In genomic region chr11:65900125-65900898, GRCh38 we compare ENCODE assay signal across 8 cellular contexts. TPM values are rescaled to one million over a fixed set of nuclear protein-coding genes. Genes with fewer than 3 reads are reported as not detected.
DNase-seq lines count a peak whose midpoint lies in the region; FAIRE-seq and TF ChIP-seq lines count a peak whose summit lies in the region.

Gene FOSL1, minus strand, starts transcription at chr11:65900388. Its CDS starts 49 bp downstream, at chr11:65900339.

- CTCF ChIA-PET in HEK293T (lab: Yijun Ruan, JAX), result interaction anchor here (0.6 to 6.6 kb wide), 2 partner anchors 10 to 32 kb away, joined by 3 to 36 read pairs; partner anchors contain the start of genes CCDC85B and FIBP
- CTCF ChIA-PET in MCF 10A (lab: Yijun Ruan, JAX), result interaction anchor here (1.0 to 2.2 kb wide), 7 partner anchors 10 to 102 kb away, joined by 4 to 17 read pairs (median 5); partner anchors contain the start of genes BANF1 and CCDC85B

- H3K4me1 ChIP-seq in small intestine (ENCODE audit: control insufficient read depth in 2 of 2, insufficient read depth in 1 of 2, low read depth in 1 of 2, low read length in 1 of 2), result peaks cover 0 to 4% of the 10 kb centered on the region in 2 donors

- no peak for FAIRE-seq in small intestine (lab: Jason Lieb, UNC)

- H3K4me1 Mint-ChIP-seq in MCF 10A (ENCODE audit: insufficient read depth, unreplicated experiment), result peaks cover 56% of the 10 kb centered on the region

- peak; percentile 58 for TF ChIP-seq POLR2A in GM10847 (IDR thresholded peaks at IDR 0.05; ENCODE audit: extremely low read depth, insufficient read length)
- TF ChIP-seq POLR2A in NB4 (IDR thresholded peaks at IDR 0.05; ENCODE audit: extremely low read depth, insufficient read length), result peak; percentile 95

- H3K9me3 Mint-ChIP-seq in MCF 10A (ENCODE audit: unreplicated experiment), result no peaks in the 10 kb centered on the region

- peak within 1 kb of the TSS; percentile 33; the same call in 1 of the 2 replicates for H3K27ac ChIP-seq in VCaP
- peak within 1 kb of the TSS in 1 of 2 donors; percentile 88 for H3K27ac ChIP-seq in small intestine (ENCODE audit: low read depth in 1 of 2, low read length in 1 of 2)

- H3K36me3 ChIP-seq in small intestine (ENCODE audit: control insufficient read depth in 2 of 2, insufficient read depth in 2 of 2, low read length in 2 of 2), result no peaks in the 10 kb centered on the region

- H3K27me3 ChIP-seq in small intestine (ENCODE audit: control insufficient read depth in 2 of 2, insufficient read depth in 2 of 2, low read length in 2 of 2), result no peaks in the 10 kb centered on the region

- BruUV-seq in MCF 10A (replicated peaks; lab: Mats Ljungman, UMichigan), result no TSS peak

- no peak for TF ChIP-seq CTCF in NB4 (IDR thresholded peaks at IDR 0.05; ENCODE audit: low read depth, low read length)
- TF ChIP-seq CTCF in VCaP (conservative IDR thresholded peaks at IDR 0.05), result no peak
- no peak for TF ChIP-seq CTCF in MCF 10A (IDR thresholded peaks at IDR 0.05; ENCODE audit: unreplicated experiment)

- POLR2A ChIA-PET in HEK293T (lab: Yijun Ruan, JAX), result interaction anchor here (1.0 to 5.8 kb wide), 2 partner anchors 10 to 42 kb away, joined by 3 to 72 read pairs; partner anchors contain the start of genes CCDC85B, CFL1 and FIBP
- POLR2A ChIA-PET in MCF 10A (lab: Yijun Ruan, JAX), result interaction anchor here (0.6 to 6.4 kb wide), 21 partner anchors 11 to 423 kb away, joined by 3 to 222 read pairs (median 3); partner anchors contain the start of genes BANF1, C11orf68, CCDC85B and CFL1

- peaks cover 16% of the 10 kb centered on the region for H3K36me3 Mint-ChIP-seq in MCF 10A (ENCODE audit: insufficient read depth, unreplicated experiment)

- peak; percentile 72 for DNase-seq in HEK293T (ENCODE audit: extremely low spot score)
- peak; percentile 97 for DNase-seq in NB4 (ENCODE audit: low read depth)
- peak; percentile 97 for DNase-seq in MCF 10A (ENCODE audit: unreplicated experiment)
- peak; percentile 95 for DNase-seq in iPS-NIHi11 (ENCODE audit: low spot score)
- DNase-seq in small intestine, result peak; percentile 96
- no peak for DNase-seq in NCI-H524 treated with DMSO at 0.1 percent for 48 hours (lab: John Stamatoyannopoulos, UW)

- H3K27ac Mint-ChIP-seq in MCF 10A (ENCODE audit: low read depth, unreplicated experiment), result peak within 1 kb of the TSS; percentile 89

- H3K4me3 ChIP-seq in NB4 (ENCODE audit: low read depth, low read length), result peak within 1 kb of the TSS; percentile 90
- H3K4me3 ChIP-seq in small intestine (ENCODE audit: low read depth in 1 of 2, low read length in 2 of 2), result peak within 1 kb of the TSS; percentile 48 to 58

- no peaks in the 10 kb centered on the region for H3K27me3 Mint-ChIP-seq in MCF 10A (ENCODE audit: insufficient read depth, unreplicated experiment)

- intact Hi-C loops in MCF 10A (cut with micrococcal nuclease), result loop anchor here (1.0 to 2.0 kb wide), 2 partner anchors 14 to 20 kb away; no protein-coding TSS in a partner anchor

- H3K9me3 ChIP-seq in small intestine (ENCODE audit: control insufficient read depth, low read depth), result no peaks in the 10 kb centered on the region

- peak within 1 kb of the TSS; percentile 96 for H3K4me3 Mint-ChIP-seq in MCF 10A (ENCODE audit: unreplicated experiment)

- 1% methylated on average over 67 to 80 of the region's 80 CpGs for WGBS in small intestine, 3 donors

TF ChIP-seq in HEK293T, 16 proteins besides CTCF, POLR2A, EP300 and RAD21:
- TF ChIP-seq ELF4 (IDR thresholded peaks at IDR 0.05) (no peak), LEF1 (IDR thresholded peaks at IDR 0.05; ENCODE audit: borderline replicate concordance) (no peak), SUZ12 (IDR thresholded peaks at IDR 0.05) (no peak), CTBP1 (IDR thresholded peaks at IDR 0.05; ENCODE audit: borderline replicate concordance) (no peak), L3MBTL2 (conservative IDR thresholded peaks at IDR 0.05) (no peak), FOXA1 (IDR thresholded peaks at IDR 0.05) (no peak), ARNT (IDR thresholded peaks at IDR 0.05) (no peak), BHLHE40 (IDR thresholded peaks at IDR 0.05; ENCODE audit: borderline replicate concordance) (no peak), NFRKB (IDR thresholded peaks at IDR 0.05) (no peak), HDGF (IDR thresholded peaks at IDR 0.05; ENCODE audit: borderline replicate concordance) (no peak), ZNF384 (IDR thresholded peaks at IDR 0.05) (no peak), FOXK2 (IDR thresholded peaks at IDR 0.05) (no peak), FOXM1 (IDR thresholded peaks at IDR 0.05; ENCODE audit: borderline replicate concordance) (no peak), TARDBP (IDR thresholded peaks at IDR 0.05) (no peak)
- TF ChIP-seq, protein P1, sequence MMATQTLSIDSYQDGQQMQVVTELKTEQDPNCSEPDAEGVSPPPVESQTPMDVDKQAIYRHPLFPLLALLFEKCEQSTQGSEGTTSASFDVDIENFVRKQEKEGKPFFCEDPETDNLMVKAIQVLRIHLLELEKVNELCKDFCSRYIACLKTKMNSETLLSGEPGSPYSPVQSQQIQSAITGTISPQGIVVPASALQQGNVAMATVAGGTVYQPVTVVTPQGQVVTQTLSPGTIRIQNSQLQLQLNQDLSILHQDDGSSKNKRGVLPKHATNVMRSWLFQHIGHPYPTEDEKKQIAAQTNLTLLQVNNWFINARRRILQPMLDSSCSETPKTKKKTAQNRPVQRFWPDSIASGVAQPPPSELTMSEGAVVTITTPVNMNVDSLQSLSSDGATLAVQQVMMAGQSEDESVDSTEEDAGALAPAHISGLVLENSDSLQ (IDR thresholded peaks at IDR 0.05), result no peak

RNA-seq across cellular contexts. Expression of gene FOSL1, which starts in this region (rescaled TPM):
- 95.3 and 124 TPM in 2 replicates for total RNA-seq in MCF 10A (2022)
- polyA plus RNA-seq in small intestine, result 1 to 10 TPM; 1.4 to 5.2 (median 2.5) TPM
